In the genomic region with DNA sequence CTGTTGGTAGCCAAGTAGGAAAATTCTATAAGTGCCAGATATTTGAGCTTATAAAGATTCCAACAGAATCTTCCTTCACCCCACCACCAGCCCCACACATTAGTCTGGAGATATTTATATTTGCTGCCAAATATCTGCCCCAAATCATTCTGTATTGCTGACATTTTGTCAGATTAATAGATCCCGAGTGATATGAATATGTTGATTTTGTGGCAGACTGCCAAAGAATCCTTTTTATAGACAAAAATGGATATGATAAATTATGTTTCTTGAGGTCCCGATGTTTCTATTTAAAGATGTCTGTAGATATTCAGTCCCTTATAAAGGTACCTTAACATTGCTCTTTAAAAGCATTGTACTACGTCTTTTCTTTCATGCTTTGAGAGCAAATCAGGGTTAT, we compare ENCODE assay signal across 27 cellular contexts.
DNase-seq lines count a peak whose midpoint lies in the region; ATAC-seq, FAIRE-seq and TF ChIP-seq lines count a peak whose summit lies in the region.
"Had no signal": no experiment of that assay in that cellular context is flagged by ENCODE, and none has a peak within 500 bp of the region (broad histone marks: within the 10 kb centered on the region; RNA-seq: fewer than 3 reads in every experiment).

No MANE protein-coding gene starts in this region.

- no peak for ATAC-seq in GM23338
- no peak for ATAC-seq in activated T-cell treated with anti-CD3 and anti-CD28 coated beads, Interleukin-2, amount 50 U/mL, for 72 hours (replicated peaks in 1 of 2)
- no peak for ATAC-seq in activated CD4-positive, alpha-beta T cell treated with anti-CD3 and anti-CD28 coated beads for 36 hours
- ATAC-seq: A549; activated naive CD4-positive, alpha-beta T cell treated with anti-CD3 and anti-CD28 coated beads, Interleukin-2, amount 50 U/mL, for 72 hours; mucosa of descending colon; stimulated activated memory B cell treated with anti-CD40 and anti-IgM and Interleukin-4, amounts not matched to agents 10 μg/mL and 1 μg/mL and 100 μg/mL, for 72 hours; T-cell had no signal

- H3K4me1 ChIP-seq in GM23338 (ENCODE audit: insufficient read depth) = no peaks in the 10 kb centered on the region
- no peaks in the 10 kb centered on the region for H3K4me1 ChIP-seq in astrocyte (ENCODE audit: insufficient read depth, low read length)
- H3K4me1 ChIP-seq in stomach smooth muscle (ENCODE audit: control insufficient read depth, insufficient read depth, low read length) = no peaks in the 10 kb centered on the region
- H3K4me1 ChIP-seq: A549, SJCRH30, testis had no signal

- H3K27me3 ChIP-seq in GM23338 (ENCODE audit: insufficient read depth) = no peaks in the 10 kb centered on the region
- H3K27me3 ChIP-seq in astrocyte (ENCODE audit: insufficient read depth, low read length) = no peaks in the 10 kb centered on the region
- no peaks in the 10 kb centered on the region for H3K27me3 ChIP-seq in stomach smooth muscle (ENCODE audit: control insufficient read depth in 1 of 2, insufficient read depth in 2 of 2, low read length in 2 of 2)
- H3K27me3 ChIP-seq: dorsolateral prefrontal cortex, neural progenitor cell, SJCRH30, testis had no signal

- H3K9me2 ChIP-seq in GM23338 (ENCODE audit: insufficient read depth) = no peaks in the 10 kb centered on the region; the same call in 1 of the 2 replicates

- H3K9ac ChIP-seq in astrocyte (ENCODE audit: low read length) = no peak overlapping the region
- peak overlapping the region in 1 of 2 donors; percentile 8 for H3K9ac ChIP-seq in stomach smooth muscle (ENCODE audit: low read length in 2 of 2)
- H3K9ac ChIP-seq: neural progenitor cell had no signal

- H3K27ac Mint-ChIP-seq in GM23338 (no peak overlapping the region), astrocyte (ENCODE audit: unreplicated experiment) (no peak overlapping the region), mesothelial cell of epicardium (peak overlapping the region; percentile 87)
- H3K27ac Mint-ChIP-seq in activated T-cell treated with anti-CD3 and anti-CD28 coated beads, Interleukin-2, amount 50 U/mL, for 72 hours = no peak overlapping the region
- no peak overlapping the region for H3K27ac Mint-ChIP-seq in activated CD4-positive, alpha-beta T cell treated with anti-CD3 and anti-CD28 coated beads for 36 hours
- H3K27ac Mint-ChIP-seq: activated CD4-positive, alpha-beta memory T cell treated with anti-CD3 and anti-CD28 coated beads, Interleukin-2, amount 10 ng/mL, durations not matched to agents 7 days and 5 days; activated naive CD4-positive, alpha-beta T cell treated with anti-CD3 and anti-CD28 coated beads, Interleukin-2, amount 50 U/mL, for 72 hours; neural progenitor cell; progenitor cell of endocrine pancreas; stimulated activated memory B cell treated with anti-CD40 and anti-IgM and Interleukin-4, amounts not matched to agents 10 μg/mL and 1 μg/mL and 100 μg/mL, for 72 hours; T-cell had no signal

- H3K36me3 ChIP-seq in GM23338 (ENCODE audit: insufficient read depth) = no peaks in the 10 kb centered on the region
- no peaks in the 10 kb centered on the region for H3K36me3 ChIP-seq in astrocyte (ENCODE audit: insufficient read depth, low read length)
- no peaks in the 10 kb centered on the region for H3K36me3 ChIP-seq in stomach smooth muscle (ENCODE audit: control insufficient read depth in 2 of 2, insufficient read depth in 2 of 2, low read length in 2 of 2)
- H3K36me3 ChIP-seq: neural progenitor cell, SJCRH30 had no signal

- H2AFZ ChIP-seq in GM23338 (peak overlapping the region; percentile 34; the same call in 1 of the 2 replicates), astrocyte (ENCODE audit: low read depth, low read length) (no peak overlapping the region)
- H2AFZ ChIP-seq: neural progenitor cell had no signal

- no peak for DNase-seq in GM23338 (ENCODE audit: low spot score)
- DNase-seq in astrocyte (ENCODE audit: low read depth) = no peak
- no peak for DNase-seq in mesothelial cell of epicardium (ENCODE audit: low spot score in 2 of 2, unreplicated experiment in 2 of 2)
- no peak for DNase-seq in activated T-cell treated with anti-CD3 and anti-CD28 coated beads, Interleukin-2, amount 50 U/mL, for 72 hours
- DNase-seq in amygdala (lab: John Stamatoyannopoulos, UW) = no peak
- DNase-seq in activated CD4-positive, alpha-beta T cell treated with anti-CD3 and anti-CD28 coated beads for 36 hours = no peak
- no peak for DNase-seq in activated CD4-positive, alpha-beta T cell treated with anti-CD3 and anti-CD28 coated beads for 1 hour
- DNase-seq: activated CD4-positive, alpha-beta memory T cell treated with anti-CD3 and anti-CD28 coated beads, Interleukin-2, amount 10 ng/mL, durations not matched to agents 7 days and 5 days; activated CD4-positive, CD25-positive, alpha-beta regulatory T cell; activated CD8-positive, alpha-beta memory T cell treated with anti-CD3 and anti-CD28 coated beads, Interleukin-2, amount 50 U/mL, for 48 hours; dorsolateral prefrontal cortex; mucosa of descending colon; NCI-H1105 treated with DMSO at 0.1 percent for 48 hours; NCI-H2081; NCI-H345; SJCRH30; stimulated activated CD4-positive, alpha-beta T cell treated with anti-CD3 and anti-CD28 coated beads, Interleukin-4, amount 100 ng/mL, for 4 hours; T-cell; testis had no signal

- intact Hi-C loops in activated CD4-positive, alpha-beta T cell treated with anti-CD3 and anti-CD28 coated beads for 36 hours (cut with DNase I, micrococcal nuclease) = no loop called here

- H3K9me3 Mint-ChIP-seq in GM23338 (no peaks in the 10 kb centered on the region), astrocyte (ENCODE audit: unreplicated experiment) (no peaks in the 10 kb centered on the region), mesothelial cell of epicardium (peaks cover 9% of the 10 kb centered on the region)
- H3K9me3 Mint-ChIP-seq in activated T-cell treated with anti-CD3 and anti-CD28 coated beads, Interleukin-2, amount 50 U/mL, for 72 hours = no peaks in the 10 kb centered on the region
- H3K9me3 Mint-ChIP-seq in activated CD4-positive, alpha-beta T cell treated with anti-CD3 and anti-CD28 coated beads for 36 hours (ENCODE audit: low read depth) = no peaks in the 10 kb centered on the region
- H3K9me3 Mint-ChIP-seq: activated CD4-positive, alpha-beta memory T cell treated with anti-CD3 and anti-CD28 coated beads, Interleukin-2, amount 10 ng/mL, durations not matched to agents 7 days and 5 days; neural progenitor cell; stimulated activated memory B cell treated with anti-CD40 and anti-IgM and Interleukin-4, amounts not matched to agents 10 μg/mL and 1 μg/mL and 100 μg/mL, for 72 hours had no signal

- H3K79me2 ChIP-seq in GM23338 (replicated peaks; ENCODE audit: insufficient read depth) (no peaks in the 10 kb centered on the region), astrocyte (ENCODE audit: insufficient read depth, low read length) (no peaks in the 10 kb centered on the region)

- no peak overlapping the region for H3K4me3 ChIP-seq in GM23338
- no peak overlapping the region for H3K4me3 ChIP-seq in astrocyte (ENCODE audit: insufficient read depth, low read depth, low read length)
- peak overlapping the region; percentile 15 to 66 for H3K4me3 ChIP-seq in stomach smooth muscle (ENCODE audit: low read length in 2 of 2)
- H3K4me3 ChIP-seq: A549, mucosa of descending colon, neural progenitor cell, SJCRH30, testis had no signal

- no peak overlapping the region for H3K4me2 ChIP-seq in GM23338
- peak overlapping the region; percentile 17 for H3K4me2 ChIP-seq in astrocyte (ENCODE audit: low read length)
- H3K4me2 ChIP-seq: A549, neural progenitor cell had no signal

- TF ChIP-seq CTCF in GM23338 (conservative IDR thresholded peaks at IDR 0.05; ENCODE audit: low read depth in 2 of 2) (no peak), astrocyte (IDR thresholded peaks at IDR 0.05; ENCODE audit: insufficient read depth, low read depth, low read length) (no peak), mesothelial cell of epicardium (IDR thresholded peaks at IDR 0.05; ENCODE audit: unreplicated experiment) (no peak)

- H3K36me3 Mint-ChIP-seq in GM23338 (ENCODE audit: low read depth) = no peaks in the 10 kb centered on the region
- H3K36me3 Mint-ChIP-seq in astrocyte (ENCODE audit: low read depth, unreplicated experiment) = no peaks in the 10 kb centered on the region
- peaks cover 4% of the 10 kb centered on the region for H3K36me3 Mint-ChIP-seq in mesothelial cell of epicardium
- no peaks in the 10 kb centered on the region for H3K36me3 Mint-ChIP-seq in activated T-cell treated with anti-CD3 and anti-CD28 coated beads, Interleukin-2, amount 50 U/mL, for 72 hours (ENCODE audit: insufficient read depth in 2 of 2)
- H3K36me3 Mint-ChIP-seq in activated CD4-positive, alpha-beta T cell treated with anti-CD3 and anti-CD28 coated beads for 36 hours (ENCODE audit: low read depth) = no peaks in the 10 kb centered on the region
- H3K36me3 Mint-ChIP-seq: activated naive CD4-positive, alpha-beta T cell treated with anti-CD3 and anti-CD28 coated beads, Interleukin-2, amount 50 U/mL, for 72 hours; neural progenitor cell; stimulated activated memory B cell treated with anti-CD40 and anti-IgM and Interleukin-4, amounts not matched to agents 10 μg/mL and 1 μg/mL and 100 μg/mL, for 72 hours; T-cell had no signal

- peaks cover 7% of the 10 kb centered on the region; the same call in 2 of the 3 replicates for H3K4me1 Mint-ChIP-seq in GM23338
- peaks cover 4% of the 10 kb centered on the region for H3K4me1 Mint-ChIP-seq in astrocyte (ENCODE audit: low read depth, unreplicated experiment)
- H3K4me1 Mint-ChIP-seq in mesothelial cell of epicardium = peaks cover 58% of the 10 kb centered on the region
- no peaks in the 10 kb centered on the region for H3K4me1 Mint-ChIP-seq in activated T-cell treated with anti-CD3 and anti-CD28 coated beads, Interleukin-2, amount 50 U/mL, for 72 hours (ENCODE audit: low read depth)
- H3K4me1 Mint-ChIP-seq in activated CD4-positive, alpha-beta T cell treated with anti-CD3 and anti-CD28 coated beads for 36 hours = no peaks in the 10 kb centered on the region
- H3K4me1 Mint-ChIP-seq: activated CD4-positive, alpha-beta memory T cell treated with anti-CD3 and anti-CD28 coated beads, Interleukin-2, amount 10 ng/mL, durations not matched to agents 7 days and 5 days; central memory CD8-positive, alpha-beta T cell; stimulated activated memory B cell treated with anti-CD40 and anti-IgM and Interleukin-4, amounts not matched to agents 10 μg/mL and 1 μg/mL and 100 μg/mL, for 72 hours; T-cell had no signal

- POLR2A ChIA-PET in activated CD4-positive, alpha-beta T cell treated with anti-CD3 and anti-CD28 coated beads for 36 hours (lab: Charles Lee) = no interaction called here

- FAIRE-seq in astrocyte (lab: Jason Lieb, UNC) = no peak
- FAIRE-seq: A549, GM12892 had no signal

- H3K27me3 Mint-ChIP-seq in GM23338 (ENCODE audit: insufficient read depth, low read depth, poor library complexity) (peaks cover 2% of the 10 kb centered on the region), astrocyte (ENCODE audit: low read depth, unreplicated experiment) (no peaks in the 10 kb centered on the region), mesothelial cell of epicardium (ENCODE audit: low read depth) (no peaks in the 10 kb centered on the region)
- no peaks in the 10 kb centered on the region for H3K27me3 Mint-ChIP-seq in activated T-cell treated with anti-CD3 and anti-CD28 coated beads, Interleukin-2, amount 50 U/mL, for 72 hours (ENCODE audit: low read depth)
- no peaks in the 10 kb centered on the region for H3K27me3 Mint-ChIP-seq in activated CD4-positive, alpha-beta T cell treated with anti-CD3 and anti-CD28 coated beads for 36 hours
- H3K27me3 Mint-ChIP-seq: activated CD4-positive, alpha-beta memory T cell treated with anti-CD3 and anti-CD28 coated beads, Interleukin-2, amount 10 ng/mL, durations not matched to agents 7 days and 5 days; central memory CD8-positive, alpha-beta T cell; progenitor cell of endocrine pancreas; stimulated activated memory B cell treated with anti-CD40 and anti-IgM and Interleukin-4, amounts not matched to agents 10 μg/mL and 1 μg/mL and 100 μg/mL, for 72 hours had no signal

- H3K27ac ChIP-seq in GM23338 (ENCODE audit: low read depth) = no peak overlapping the region
- H3K27ac ChIP-seq in astrocyte (ENCODE audit: low read depth, low read length) = no peak overlapping the region
- H3K27ac ChIP-seq in stomach smooth muscle (ENCODE audit: low read length) = peak overlapping the region; percentile 19
- H3K27ac ChIP-seq: A549, dorsolateral prefrontal cortex, neural progenitor cell, SJCRH30 had no signal

- CTCF ChIA-PET in activated CD4-positive, alpha-beta T cell treated with anti-CD3 and anti-CD28 coated beads for 36 hours (lab: Charles Lee) = interaction anchor here (0.6 kb wide), 1 partner anchor 640 kb away, joined by 3 read pairs; no protein-coding TSS in a partner anchor

- H3K9me3 ChIP-seq in astrocyte (ENCODE audit: insufficient read depth, low read depth, low read length) = no peaks in the 10 kb centered on the region
- no peaks in the 10 kb centered on the region for H3K9me3 ChIP-seq in stomach smooth muscle (ENCODE audit: control insufficient read depth in 2 of 2, low read length in 2 of 2)
- H3K9me3 ChIP-seq: A549, mucosa of descending colon, SJCRH30, testis had no signal

- H4K20me1 ChIP-seq in GM23338 (replicated peaks; ENCODE audit: insufficient read depth) (no peaks in the 10 kb centered on the region), astrocyte (ENCODE audit: insufficient read depth, low read length) (no peaks in the 10 kb centered on the region)

- H3K4me3 Mint-ChIP-seq in GM23338 (no peak overlapping the region), astrocyte (ENCODE audit: unreplicated experiment) (no peak overlapping the region), mesothelial cell of epicardium (peak overlapping the region; percentile 43)
- H3K4me3 Mint-ChIP-seq in activated T-cell treated with anti-CD3 and anti-CD28 coated beads, Interleukin-2, amount 50 U/mL, for 72 hours = no peak overlapping the region
- no peak overlapping the region for H3K4me3 Mint-ChIP-seq in activated CD4-positive, alpha-beta T cell treated with anti-CD3 and anti-CD28 coated beads for 36 hours
- H3K4me3 Mint-ChIP-seq: activated CD4-positive, alpha-beta memory T cell treated with anti-CD3 and anti-CD28 coated beads, Interleukin-2, amount 10 ng/mL, durations not matched to agents 7 days and 5 days; central memory CD8-positive, alpha-beta T cell; neural progenitor cell; stimulated activated memory B cell treated with anti-CD40 and anti-IgM and Interleukin-4, amounts not matched to agents 10 μg/mL and 1 μg/mL and 100 μg/mL, for 72 hours; T-cell had no signal

- no peaks in the 10 kb centered on the region for H3F3A ChIP-seq in GM23338 (replicated peaks; ENCODE audit: low read depth)

Comparison
In these comparisons a context has a peak if more than half of its experiments do, and no peak if none do; other contexts are left out.
1. H3K4me3 ChIP-seq: peak in stomach smooth muscle (2 of 2); none in GM23338 (single experiment) and astrocyte (single experiment).